ENCODE assay signal across 10 cellular contexts in genomic region chr3:42122261-42123011, GRCh38. TPM values are rescaled to one million over a fixed set of nuclear protein-coding genes. Genes with fewer than 3 reads are reported as not detected.
DNase-seq lines count a peak whose midpoint lies in the region; ATAC-seq lines count a peak whose summit lies in the region.
"Had no signal": no experiment of that assay in that cellular context is flagged by ENCODE, and none has a peak within 500 bp of the region (broad histone marks: within the 10 kb centered on the region; RNA-seq: fewer than 3 reads in every experiment).

No MANE protein-coding gene starts in this region.

- ATAC-seq in GM21723 (IDR thresholded peaks at IDR 0.05; ENCODE audit: unreplicated experiment) (peak; percentile 38), naive B cell (ENCODE audit: low read depth in 2 of 2) (no peak), GM21360 (IDR thresholded peaks at IDR 0.05; ENCODE audit: unreplicated experiment) (no peak)
- ATAC-seq in activated T-helper 17 cell treated with anti-CD3 and anti-CD28 coated beads, Interleukin-2, amount 50 U/mL, for 72 hours (replicated peaks) = no peak

- peaks cover 33% of the 10 kb centered on the region for H3K36me3 Mint-ChIP-seq in activated T-helper 17 cell treated with anti-CD3 and anti-CD28 coated beads, Interleukin-2, amount 50 U/mL, for 72 hours (ENCODE audit: low read depth)
- H3K36me3 Mint-ChIP-seq in naive B cell = peaks cover 12 to 16% of the 10 kb centered on the region in 2 donors

- H3K4me1 Mint-ChIP-seq in activated T-helper 17 cell treated with anti-CD3 and anti-CD28 coated beads, Interleukin-2, amount 50 U/mL, for 72 hours = peaks cover 14% of the 10 kb centered on the region
- peaks cover 52 to 91% (median 74%) of the 10 kb centered on the region in 3 donors for H3K4me1 Mint-ChIP-seq in naive B cell

- no peak overlapping the region for H3K4me3 ChIP-seq in H7 (ENCODE audit: insufficient read depth, low read depth, low read length)

- no peaks in the 10 kb centered on the region for H3K9me3 Mint-ChIP-seq in activated T-helper 17 cell treated with anti-CD3 and anti-CD28 coated beads, Interleukin-2, amount 50 U/mL, for 72 hours
- no peaks in the 10 kb centered on the region for H3K9me3 Mint-ChIP-seq in naive B cell

- no peak overlapping the region for H3K4me3 Mint-ChIP-seq in activated T-helper 17 cell treated with anti-CD3 and anti-CD28 coated beads, Interleukin-2, amount 50 U/mL, for 72 hours
- H3K4me3 Mint-ChIP-seq in naive B cell = peak overlapping the region in 4 of 8 donors; percentile 10 to 49 (median 16)

- H3K27ac Mint-ChIP-seq in activated T-helper 17 cell treated with anti-CD3 and anti-CD28 coated beads, Interleukin-2, amount 50 U/mL, for 72 hours = peak overlapping the region; percentile 86
- H3K27ac Mint-ChIP-seq in naive B cell = peak overlapping the region in 4 of 6 donors; percentile 18 to 52 (median 48)

- 0 out of 2 replicates have a peak, but pooled peaks cover 1% of the 10 kb centered on the region for H3K36me3 ChIP-seq in H7 (replicated peaks; ENCODE audit: control insufficient read depth, insufficient read depth, low read length)

- DNase-seq in EH (ENCODE audit: low read depth) (peak; percentile 26), naive B cell (no peak), NCI-H1930 (lab: John Stamatoyannopoulos, UW) (no peak), H7 (no peak)
- no peak for DNase-seq in stimulated activated CD4-positive, alpha-beta T cell treated with anti-CD3 and anti-CD28 coated beads, Interleukin-4, amount 100 ng/mL, for 4 hours
- DNase-seq: cerebellar nuclear complex, NCI-H187 had no signal

- no peaks in the 10 kb centered on the region for H3K27me3 ChIP-seq in H7 (ENCODE audit: control insufficient read depth, insufficient read depth, low read length)

- no peaks in the 10 kb centered on the region for H3K27me3 Mint-ChIP-seq in activated T-helper 17 cell treated with anti-CD3 and anti-CD28 coated beads, Interleukin-2, amount 50 U/mL, for 72 hours
- H3K27me3 Mint-ChIP-seq in naive B cell = no peaks in the 10 kb centered on the region

RNA-seq across cellular contexts. Expression of gene TRAK1, which starts 31.3 kb away (rescaled TPM):
- total RNA-seq in activated T-helper 17 cell treated with anti-CD3 and anti-CD28 coated beads, Interleukin-2, amount 50 U/mL, for 72 hours = 10 to 100 TPM; 17.4 to 23.8 TPM
- polyA plus RNA-seq in naive B cell (ENCODE audit: low read depth in 6 of 6) = 10 to 100 TPM; 20.5 to 54.1 (median 28.4) TPM
- total RNA-seq in H7 (2014; rRNA removed; shearing (Covaris generic)) = 20.6 and 26.9 TPM in 2 replicates
